In the genomic region with DNA sequence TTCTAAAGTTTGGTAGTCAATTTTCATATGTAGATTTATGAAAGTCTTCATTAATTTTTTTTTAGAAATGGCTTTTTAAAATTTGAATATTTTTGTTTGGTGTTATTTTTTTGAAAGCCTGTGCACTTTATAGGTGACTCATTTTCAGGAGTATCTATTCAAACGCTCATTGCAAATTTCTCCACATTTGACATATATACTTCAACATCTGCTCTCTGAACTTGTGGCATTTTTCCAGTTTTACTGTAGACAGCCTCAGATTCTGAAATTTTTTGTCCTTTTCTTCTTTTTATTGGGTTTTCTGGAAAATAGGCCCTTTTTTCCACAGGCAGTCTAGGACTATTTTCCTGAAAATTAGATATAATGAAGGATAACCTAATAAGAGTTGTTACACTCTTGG, we compare ENCODE assay signal across 20 cellular contexts.
"Had no signal": no experiment of that assay in that cellular context is flagged by ENCODE, and none has a peak within 500 bp of the region (broad histone marks: within the 10 kb centered on the region; RNA-seq: fewer than 3 reads in every experiment).

No MANE protein-coding gene starts in this region.

- H3K4me1 Mint-ChIP-seq: naive thymus-derived CD4-positive, alpha-beta T cell; stimulated activated naive B cell treated with anti-CD40 and anti-IgM and Interleukin-4, amounts not matched to agents 10 μg/mL and 1 μg/mL and 100 μg/mL, for 72 hours; stimulated activated naive CD8-positive, alpha-beta T cell treated with anti-CD3 and anti-CD28 coated beads, Interleukin-15, amount 100 ng/mL, for 72 hours had no signal

- FAIRE-seq: endometrium had no signal

- H3K27ac ChIP-seq: dorsolateral prefrontal cortex, epithelial cell of prostate, esophagus muscularis mucosa, foreskin keratinocyte, psoas muscle, right lobe of liver, testis had no signal

- DNase-seq: cortex of kidney; dorsolateral prefrontal cortex; effector CD8-positive, alpha-beta T cell; foreskin keratinocyte; kidney glomerular epithelial cell; mammary epithelial cell; naive thymus-derived CD4-positive, alpha-beta T cell; nephron progenitor cell; psoas muscle; retina; right lobe of liver; stimulated activated CD4-positive, alpha-beta T cell treated with anti-CD3 and anti-CD28 coated beads, Interleukin-2, amount 100 ng/mL, for 24 hours; stimulated activated CD4-positive, alpha-beta T cell treated with anti-CD3 and anti-CD28 coated beads, Interleukin-4, amount 100 ng/mL, for 4 hours; stimulated activated naive B cell treated with anti-CD40 and anti-IgM and Interleukin-4, amounts not matched to agents 10 μg/mL and 1 μg/mL and 100 μg/mL, for 72 hours; stimulated activated naive CD8-positive, alpha-beta T cell treated with anti-CD3 and anti-CD28 coated beads, Interleukin-15, amount 100 ng/mL, for 72 hours; testis; trophoblast cell had no signal

- H3K4me1 ChIP-seq: foreskin keratinocyte, psoas muscle, right lobe of liver, testis had no signal

- H3K27ac Mint-ChIP-seq: naive thymus-derived CD4-positive, alpha-beta T cell; nephron progenitor cell; stimulated activated naive B cell treated with anti-CD40 and anti-IgM and Interleukin-4, amounts not matched to agents 10 μg/mL and 1 μg/mL and 100 μg/mL, for 72 hours; stimulated activated naive CD8-positive, alpha-beta T cell treated with anti-CD3 and anti-CD28 coated beads, Interleukin-15, amount 100 ng/mL, for 72 hours had no signal

- H3K27me3 Mint-ChIP-seq: stimulated activated naive B cell treated with anti-CD40 and anti-IgM and Interleukin-4, amounts not matched to agents 10 μg/mL and 1 μg/mL and 100 μg/mL, for 72 hours; stimulated activated naive CD8-positive, alpha-beta T cell treated with anti-CD3 and anti-CD28 coated beads, Interleukin-15, amount 100 ng/mL, for 72 hours had no signal

- H3K36me3 Mint-ChIP-seq: naive thymus-derived CD4-positive, alpha-beta T cell; stimulated activated naive B cell treated with anti-CD40 and anti-IgM and Interleukin-4, amounts not matched to agents 10 μg/mL and 1 μg/mL and 100 μg/mL, for 72 hours had no signal

- H3K36me3 ChIP-seq: esophagus muscularis mucosa, right lobe of liver had no signal

- H3K27me3 ChIP-seq: dorsolateral prefrontal cortex, esophagus muscularis mucosa, foreskin keratinocyte, right lobe of liver, testis had no signal

- ATAC-seq: foreskin keratinocyte; naive thymus-derived CD4-positive, alpha-beta T cell; psoas muscle; right lobe of liver; stimulated activated naive B cell treated with anti-CD40 and anti-IgM and Interleukin-4, amounts not matched to agents 10 μg/mL and 1 μg/mL and 100 μg/mL, for 72 hours; stimulated activated naive CD8-positive, alpha-beta T cell treated with anti-CD3 and anti-CD28 coated beads, Interleukin-15, amount 100 ng/mL, for 72 hours had no signal

- H3K4me3 Mint-ChIP-seq: naive thymus-derived CD4-positive, alpha-beta T cell; nephron progenitor cell; stimulated activated naive B cell treated with anti-CD40 and anti-IgM and Interleukin-4, amounts not matched to agents 10 μg/mL and 1 μg/mL and 100 μg/mL, for 72 hours; stimulated activated naive CD8-positive, alpha-beta T cell treated with anti-CD3 and anti-CD28 coated beads, Interleukin-15, amount 100 ng/mL, for 72 hours had no signal

- H3K9me3 ChIP-seq: esophagus muscularis mucosa, right lobe of liver, testis had no signal

- H3K4me3 ChIP-seq: dorsolateral prefrontal cortex, esophagus muscularis mucosa, psoas muscle, right lobe of liver, testis had no signal
